ENCODE assay signal across 10 cellular contexts in the genomic region with DNA sequence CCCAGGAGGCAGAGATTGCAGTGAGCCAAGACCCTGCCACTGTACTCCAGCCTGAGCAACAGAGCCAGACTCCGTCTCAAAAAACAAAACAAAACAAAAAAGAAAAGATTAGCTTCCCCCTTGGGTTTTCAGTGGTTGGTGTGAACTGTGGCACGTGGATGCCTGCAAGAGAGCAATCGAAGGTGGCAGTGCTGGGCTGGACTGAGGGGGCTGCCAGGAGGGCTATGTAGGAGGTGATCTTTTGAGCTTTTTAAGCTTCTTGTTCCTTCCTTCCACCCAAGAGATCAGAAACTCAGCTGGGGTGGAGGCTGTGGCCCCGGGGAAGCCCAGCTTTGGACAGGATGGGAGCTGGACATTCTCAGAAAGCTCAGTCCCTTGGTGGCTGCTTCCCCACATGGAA. TPM values are rescaled to one million over a fixed set of nuclear protein-coding genes. Genes with fewer than 3 reads are reported as not detected.
DNase-seq lines count a peak whose midpoint lies in the region; ATAC-seq, FAIRE-seq and TF ChIP-seq lines count a peak whose summit lies in the region.
"Had no signal": no experiment of that assay in that cellular context is flagged by ENCODE, and none has a peak within 500 bp of the region (broad histone marks: within the 10 kb centered on the region; RNA-seq: fewer than 3 reads in every experiment).

No MANE protein-coding gene starts in this region.

- H3K27ac Mint-ChIP-seq in activated CD8-positive, alpha-beta memory T cell treated with anti-CD3 and anti-CD28 coated beads, Interleukin-2, amount 10 ng/mL, durations not matched to agents 7 days and 5 days, result peak overlapping the region; percentile 92
- no peak overlapping the region for H3K27ac Mint-ChIP-seq in astrocyte (ENCODE audit: unreplicated experiment)
- H3K27ac Mint-ChIP-seq in memory B cell, result peak overlapping the region; percentile 100

- no peak for TF ChIP-seq CTCF in astrocyte (IDR thresholded peaks at IDR 0.05; ENCODE audit: insufficient read depth, low read depth, low read length)
- no peak for TF ChIP-seq CTCF in tibial artery (IDR thresholded peaks at IDR 0.05)

- no peaks in the 10 kb centered on the region for H3K9me3 Mint-ChIP-seq in activated CD8-positive, alpha-beta memory T cell treated with anti-CD3 and anti-CD28 coated beads, Interleukin-2, amount 10 ng/mL, durations not matched to agents 7 days and 5 days (ENCODE audit: low read depth)
- H3K9me3 Mint-ChIP-seq in astrocyte (ENCODE audit: unreplicated experiment) (no peaks in the 10 kb centered on the region), memory B cell (no peaks in the 10 kb centered on the region)

- no peaks in the 10 kb centered on the region for H3K79me2 ChIP-seq in astrocyte (ENCODE audit: insufficient read depth, low read length)

- no peak overlapping the region for H3K27ac ChIP-seq in astrocyte (ENCODE audit: low read depth, low read length)
- H3K27ac ChIP-seq in tibial artery, result peak overlapping the region; percentile 94 to 96

- DNase-seq in activated CD8-positive, alpha-beta memory T cell treated with anti-CD3 and anti-CD28 coated beads, Interleukin-2, amount 10 ng/mL, durations not matched to agents 7 days and 5 days, result no peak
- no peak for DNase-seq in activated CD8-positive, alpha-beta memory T cell treated with anti-CD3 and anti-CD28 coated beads, Interleukin-2, amount 50 U/mL, for 48 hours
- DNase-seq in astrocyte (ENCODE audit: low read depth) (no peak), memory B cell (ENCODE audit: low spot score in 2 of 2) (no peak), tibial artery (peak; percentile 47 to 73), hepatic stellate cell (ENCODE audit: low spot score) (no peak), DMS153 (lab: John Stamatoyannopoulos, UW) (no peak)
- DNase-seq: activated effector memory CD4-positive, alpha-beta T cell treated with anti-CD3 and anti-CD28 coated beads, Interleukin-2, amount 50 U/mL, for 16 hours; trophoblast cell had no signal

- H3K27me3 Mint-ChIP-seq in activated CD8-positive, alpha-beta memory T cell treated with anti-CD3 and anti-CD28 coated beads, Interleukin-2, amount 10 ng/mL, durations not matched to agents 7 days and 5 days, result no peaks in the 10 kb centered on the region
- H3K27me3 Mint-ChIP-seq in astrocyte (ENCODE audit: low read depth, unreplicated experiment) (no peaks in the 10 kb centered on the region), memory B cell (no peaks in the 10 kb centered on the region)

- H3K27me3 ChIP-seq in astrocyte (ENCODE audit: insufficient read depth, low read length) (no peaks in the 10 kb centered on the region), tibial artery (no peaks in the 10 kb centered on the region)

- CTCF ChIA-PET in activated CD8-positive, alpha-beta memory T cell treated with anti-CD3 and anti-CD28 coated beads, Interleukin-2, amount 10 ng/mL, durations not matched to agents 7 days and 5 days (lab: Charles Lee), result interaction anchor here (1.5 to 11.8 kb wide), 3 partner anchors 23 to 99 kb away, joined by 4 to 261 read pairs (median 9); a partner anchor contains a TSS

- H3K4me3 Mint-ChIP-seq in activated CD8-positive, alpha-beta memory T cell treated with anti-CD3 and anti-CD28 coated beads, Interleukin-2, amount 10 ng/mL, durations not matched to agents 7 days and 5 days, result no peak overlapping the region
- H3K4me3 Mint-ChIP-seq in astrocyte (ENCODE audit: unreplicated experiment), result no peak overlapping the region
- H3K4me3 Mint-ChIP-seq in memory B cell, result no peak overlapping the region

- H4K20me1 ChIP-seq in astrocyte (ENCODE audit: insufficient read depth, low read length), result no peaks in the 10 kb centered on the region

- H2AFZ ChIP-seq in astrocyte (ENCODE audit: low read depth, low read length), result no peak overlapping the region

- ATAC-seq in activated CD8-positive, alpha-beta memory T cell treated with anti-CD3 and anti-CD28 coated beads, Interleukin-2, amount 10 ng/mL, durations not matched to agents 7 days and 5 days, result no peak
- no peak for ATAC-seq in memory B cell (ENCODE audit: low read depth)
- ATAC-seq in HG03095 (IDR thresholded peaks at IDR 0.05; ENCODE audit: unreplicated experiment), result no peak

- intact Hi-C loops in tibial artery (cut with DNase I; ENCODE audit: low total_unique reads), result loop anchor here (5.0 kb wide), 1 partner anchor 34 kb away; no protein-coding TSS in a partner anchor

- FAIRE-seq in astrocyte (lab: Jason Lieb, UNC), result no peak

- no peaks in the 10 kb centered on the region for H3K36me3 ChIP-seq in astrocyte (ENCODE audit: insufficient read depth, low read length)
- no peaks in the 10 kb centered on the region for H3K36me3 ChIP-seq in tibial artery

- H3K9ac ChIP-seq in astrocyte (ENCODE audit: low read length), result no peak overlapping the region

- no peaks in the 10 kb centered on the region for H3K9me3 ChIP-seq in astrocyte (ENCODE audit: insufficient read depth, low read depth, low read length)
- H3K9me3 ChIP-seq in tibial artery, result no peaks in the 10 kb centered on the region

- no peaks in the 10 kb centered on the region for H3K36me3 Mint-ChIP-seq in activated CD8-positive, alpha-beta memory T cell treated with anti-CD3 and anti-CD28 coated beads, Interleukin-2, amount 10 ng/mL, durations not matched to agents 7 days and 5 days
- H3K36me3 Mint-ChIP-seq in astrocyte (ENCODE audit: low read depth, unreplicated experiment) (no peaks in the 10 kb centered on the region), memory B cell (peaks cover 6% of the 10 kb centered on the region)

- no peak overlapping the region for H3K4me3 ChIP-seq in astrocyte (ENCODE audit: insufficient read depth, low read depth, low read length)
- H3K4me3 ChIP-seq in tibial artery, result peak overlapping the region; percentile 38 to 39

- H3K4me1 ChIP-seq in astrocyte (ENCODE audit: insufficient read depth, low read length) (peaks cover 25% of the 10 kb centered on the region), tibial artery (peaks cover 0 to 72% (median 18%) of the 10 kb centered on the region in 4 donors)

- peak overlapping the region; percentile 84 for H3K4me2 ChIP-seq in astrocyte (ENCODE audit: low read length)

- H3K4me1 Mint-ChIP-seq in activated CD8-positive, alpha-beta memory T cell treated with anti-CD3 and anti-CD28 coated beads, Interleukin-2, amount 10 ng/mL, durations not matched to agents 7 days and 5 days, result peaks cover 68% of the 10 kb centered on the region
- peaks cover 11% of the 10 kb centered on the region for H3K4me1 Mint-ChIP-seq in astrocyte (ENCODE audit: low read depth, unreplicated experiment)
- peaks cover 44% of the 10 kb centered on the region for H3K4me1 Mint-ChIP-seq in memory B cell

RNA-seq across cellular contexts. Expression of a gene that starts 49.6 kb away (rescaled TPM):
- total RNA-seq in activated CD8-positive, alpha-beta memory T cell treated with anti-CD3 and anti-CD28 coated beads, Interleukin-2, amount 10 ng/mL, durations not matched to agents 7 days and 5 days, result 10 to 100 TPM; 68.3 to 75.7 TPM
- 155 and 161 TPM in 2 replicates for total RNA-seq in astrocyte

Comparison
In these comparisons a context has a peak if more than half of its experiments do, and no peak if none do; other contexts are left out.
1. DNase-seq: peak in tibial artery (2 of 2); none in activated CD8-positive, alpha-beta memory T cell treated with anti-CD3 and anti-CD28 coated beads, Interleukin-2, amount 10 ng/mL, durations not matched to agents 7 days and 5 days (single experiment), activated CD8-positive, alpha-beta memory T cell treated with anti-CD3 and anti-CD28 coated beads, Interleukin-2, amount 50 U/mL, for 48 hours (single experiment), astrocyte (single experiment), memory B cell (0 of 2), hepatic stellate cell (single experiment) and DMS153 (single experiment).